In the genomic region with DNA sequence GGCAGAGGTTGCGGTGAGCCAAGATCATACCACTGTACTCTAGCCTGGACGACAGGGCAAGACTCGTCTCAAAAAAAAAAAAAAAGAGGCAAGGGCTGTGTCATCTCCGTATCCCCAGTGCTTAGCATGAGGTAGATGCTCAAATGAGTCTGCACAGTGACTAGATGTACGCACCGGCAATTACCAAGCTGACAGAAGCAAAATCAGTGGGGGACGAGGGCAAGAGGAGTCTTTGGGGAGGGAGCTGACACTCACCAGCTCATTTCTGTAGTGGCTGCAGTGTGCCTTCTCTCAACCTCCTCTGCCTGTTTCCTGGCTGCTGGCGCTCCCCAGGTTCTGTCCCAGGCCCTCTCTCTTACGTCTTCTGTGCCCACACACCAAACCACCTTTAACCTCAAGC, we compare ENCODE assay signal across 1 cellular context.
TF ChIP-seq lines count a peak whose summit lies in the region.

No MANE protein-coding gene starts in this region.

TF ChIP-seq in IMR-90, 13 proteins besides CTCF, POLR2A, EP300 and RAD21:
- TF ChIP-seq RCOR1 (IDR thresholded peaks at IDR 0.05; ENCODE audit: insufficient replicate concordance, low read length): no peak
- no peak for TF ChIP-seq RFX5 (IDR thresholded peaks at IDR 0.05; ENCODE audit: low read depth, low read length)
- TF ChIP-seq CEBPB (IDR thresholded peaks at IDR 0.05; ENCODE audit: low read depth, low read length): no peak
- TF ChIP-seq CHD1 (IDR thresholded peaks at IDR 0.05; ENCODE audit: low read depth, low read length): no peak
- TF ChIP-seq BHLHE40 (IDR thresholded peaks at IDR 0.05; ENCODE audit: low read depth, low read length): no peak
- no peak for TF ChIP-seq SMC3 (IDR thresholded peaks at IDR 0.05; ENCODE audit: low read depth, low read length)
- no peak for TF ChIP-seq MAZ (IDR thresholded peaks at IDR 0.05; ENCODE audit: borderline replicate concordance, low read depth, low read length)
- TF ChIP-seq, protein P1, sequence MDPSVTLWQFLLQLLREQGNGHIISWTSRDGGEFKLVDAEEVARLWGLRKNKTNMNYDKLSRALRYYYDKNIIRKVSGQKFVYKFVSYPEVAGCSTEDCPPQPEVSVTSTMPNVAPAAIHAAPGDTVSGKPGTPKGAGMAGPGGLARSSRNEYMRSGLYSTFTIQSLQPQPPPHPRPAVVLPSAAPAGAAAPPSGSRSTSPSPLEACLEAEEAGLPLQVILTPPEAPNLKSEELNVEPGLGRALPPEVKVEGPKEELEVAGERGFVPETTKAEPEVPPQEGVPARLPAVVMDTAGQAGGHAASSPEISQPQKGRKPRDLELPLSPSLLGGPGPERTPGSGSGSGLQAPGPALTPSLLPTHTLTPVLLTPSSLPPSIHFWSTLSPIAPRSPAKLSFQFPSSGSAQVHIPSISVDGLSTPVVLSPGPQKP (IDR thresholded peaks at IDR 0.05; ENCODE audit: borderline replicate concordance, low read depth, low read length): no peak
- TF ChIP-seq NFE2L2 (IDR thresholded peaks at IDR 0.05; ENCODE audit: low read depth, low read length): no peak
- TF ChIP-seq FOS (IDR thresholded peaks at IDR 0.05; ENCODE audit: low read depth, low read length): no peak
- TF ChIP-seq MAFK (IDR thresholded peaks at IDR 0.05; ENCODE audit: low read depth, low read length): no peak
- TF ChIP-seq, protein P2, sequence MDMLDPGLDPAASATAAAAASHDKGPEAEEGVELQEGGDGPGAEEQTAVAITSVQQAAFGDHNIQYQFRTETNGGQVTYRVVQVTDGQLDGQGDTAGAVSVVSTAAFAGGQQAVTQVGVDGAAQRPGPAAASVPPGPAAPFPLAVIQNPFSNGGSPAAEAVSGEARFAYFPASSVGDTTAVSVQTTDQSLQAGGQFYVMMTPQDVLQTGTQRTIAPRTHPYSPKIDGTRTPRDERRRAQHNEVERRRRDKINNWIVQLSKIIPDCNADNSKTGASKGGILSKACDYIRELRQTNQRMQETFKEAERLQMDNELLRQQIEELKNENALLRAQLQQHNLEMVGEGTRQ (IDR thresholded peaks at IDR 0.05; ENCODE audit: low read depth, low read length): no peak
- TF ChIP-seq MXI1 (IDR thresholded peaks at IDR 0.05; ENCODE audit: borderline replicate concordance, low read depth, low read length): no peak
